Comparison of ENCODE assay signal across 1 cellular context in the genomic region with DNA sequence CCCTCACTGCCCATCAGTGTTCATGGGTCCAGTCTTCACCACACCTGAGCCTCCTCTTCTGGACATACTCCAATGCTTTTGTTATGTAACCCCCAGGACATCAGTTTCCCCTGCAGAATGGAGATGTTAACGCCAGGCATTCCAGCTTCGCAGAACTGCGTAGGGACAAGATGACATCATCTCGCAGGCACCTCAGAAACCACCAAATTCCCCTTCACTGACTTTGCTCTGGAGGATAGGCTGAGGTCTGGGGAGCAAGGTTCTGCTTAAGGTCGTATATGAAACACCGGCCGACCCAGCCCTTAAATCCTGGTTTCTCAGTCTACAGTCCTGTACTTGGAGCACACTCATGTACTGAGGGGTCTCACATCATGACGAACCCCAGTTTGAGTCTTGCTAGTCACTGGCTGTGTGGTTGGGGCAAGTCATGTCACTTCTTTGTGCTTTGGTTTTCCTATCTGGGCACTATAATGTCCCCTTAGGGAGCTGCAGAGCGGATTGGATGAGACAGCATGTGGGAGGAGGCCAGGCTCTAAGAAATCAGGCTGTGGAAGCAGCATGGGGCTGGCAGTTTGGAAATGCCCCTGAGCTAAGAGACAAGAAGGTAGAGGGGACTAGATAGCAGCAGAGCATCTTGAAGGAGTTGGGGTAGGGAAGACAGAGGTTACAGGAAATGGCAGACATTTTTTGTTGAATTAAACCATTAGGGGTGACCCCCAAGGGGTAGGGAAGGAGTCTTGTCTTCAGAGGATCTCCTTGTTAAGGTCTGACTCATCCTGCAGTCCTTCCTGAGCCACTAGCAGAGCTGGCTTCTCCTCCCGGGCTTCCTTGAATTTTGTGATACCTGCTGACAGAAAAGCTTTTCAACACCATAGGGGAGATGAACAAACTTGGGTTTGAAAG.
TF ChIP-seq lines count a peak whose summit lies in the region.

No MANE protein-coding gene starts in this region.

TF ChIP-seq in H1, 55 proteins besides CTCF, POLR2A, EP300 and RAD21:
- no peak for TF ChIP-seq CBX5 (IDR thresholded peaks at IDR 0.05; ENCODE audit: low read depth, low read length)
- peak; percentile 30; the same call in 1 of the 2 replicates for TF ChIP-seq JUND (IDR thresholded peaks at IDR 0.05; ENCODE audit: low read length)
- TF ChIP-seq ASH2L (IDR thresholded peaks at IDR 0.05; ENCODE audit: low read length) = no peak
TF ChIP-seq in H1: peak in this region for 1.
